In genomic region chr3:32238027-32238815, GRCh38 we compare ENCODE assay signal across 1 cellular context.
A peak's percentile ranks its signal among the peaks of the same experiment; 100 is the strongest.
TF ChIP-seq lines count a peak whose summit lies in the region.

TSS of gene CMTM8 (plus strand) at chr3:32238680. CDS start at chr3:32238973, 293 bp downstream.

TF ChIP-seq in HepG2, 621 proteins besides CTCF, POLR2A, EP300 and RAD21 (continued from another document and continues in another):
- TF ChIP-seq, protein P1, sequence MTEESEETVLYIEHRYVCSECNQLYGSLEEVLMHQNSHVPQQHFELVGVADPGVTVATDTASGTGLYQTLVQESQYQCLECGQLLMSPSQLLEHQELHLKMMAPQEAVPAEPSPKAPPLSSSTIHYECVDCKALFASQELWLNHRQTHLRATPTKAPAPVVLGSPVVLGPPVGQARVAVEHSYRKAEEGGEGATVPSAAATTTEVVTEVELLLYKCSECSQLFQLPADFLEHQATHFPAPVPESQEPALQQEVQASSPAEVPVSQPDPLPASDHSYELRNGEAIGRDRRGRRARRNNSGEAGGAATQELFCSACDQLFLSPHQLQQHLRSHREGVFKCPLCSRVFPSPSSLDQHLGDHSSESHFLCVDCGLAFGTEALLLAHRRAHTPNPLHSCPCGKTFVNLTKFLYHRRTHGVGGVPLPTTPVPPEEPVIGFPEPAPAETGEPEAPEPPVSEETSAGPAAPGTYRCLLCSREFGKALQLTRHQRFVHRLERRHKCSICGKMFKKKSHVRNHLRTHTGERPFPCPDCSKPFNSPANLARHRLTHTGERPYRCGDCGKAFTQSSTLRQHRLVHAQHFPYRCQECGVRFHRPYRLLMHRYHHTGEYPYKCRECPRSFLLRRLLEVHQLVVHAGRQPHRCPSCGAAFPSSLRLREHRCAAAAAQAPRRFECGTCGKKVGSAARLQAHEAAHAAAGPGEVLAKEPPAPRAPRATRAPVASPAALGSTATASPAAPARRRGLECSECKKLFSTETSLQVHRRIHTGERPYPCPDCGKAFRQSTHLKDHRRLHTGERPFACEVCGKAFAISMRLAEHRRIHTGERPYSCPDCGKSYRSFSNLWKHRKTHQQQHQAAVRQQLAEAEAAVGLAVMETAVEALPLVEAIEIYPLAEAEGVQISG (CRISPR knock-in tag; IDR thresholded peaks at IDR 0.05), result peak; percentile 58
- TF ChIP-seq AGO1 (IDR thresholded peaks at IDR 0.05; ENCODE audit: low read depth, low read length, poor library complexity, severe bottlenecking) (peak; percentile 26), ARID2 (CRISPR knock-in tag; IDR thresholded peaks at IDR 0.05; ENCODE audit: borderline replicate concordance) (0 out of 2 replicates have a peak, but pooled peaks have one; percentile 36), YY1 (IDR thresholded peaks at IDR 0.05; ENCODE audit: insufficient read depth, insufficient replicate concordance, low read depth, low read length) (no peak), ZNF468 (CRISPR knock-in tag; IDR thresholded peaks at IDR 0.05) (no peak), MAFF (IDR thresholded peaks at IDR 0.05; ENCODE audit: low read depth, low read length) (no peak), ZNF143 (CRISPR knock-in tag; IDR thresholded peaks at IDR 0.05) (peak; percentile 16; the same call in 1 of the 2 replicates), ZNF292 (CRISPR knock-in tag; IDR thresholded peaks at IDR 0.05; ENCODE audit: borderline replicate concordance, low read depth) (peak; percentile 87; the same call in 1 of the 2 replicates), SOX6 (IDR thresholded peaks at IDR 0.05) (no peak), SOX6 (CRISPR knock-in tag; IDR thresholded peaks at IDR 0.05) (peak; percentile 85), ZNF512 (CRISPR knock-in tag; IDR thresholded peaks at IDR 0.05) (0 out of 2 replicates have a peak, but pooled peaks have one; percentile 47), ZNF337 (CRISPR knock-in tag; IDR thresholded peaks at IDR 0.05; ENCODE audit: borderline replicate concordance, low read depth) (no peak), RNF2 (conservative IDR thresholded peaks at IDR 0.05; ENCODE audit: low read depth) (peak; percentile 74; the same call in 1 of the 2 replicates), ATF6 (CRISPR knock-in tag; conservative IDR thresholded peaks at IDR 0.05) (no peak), NR2F1 (CRISPR knock-in tag; IDR thresholded peaks at IDR 0.05) (peak; percentile 63 to 82), MED13 (CRISPR knock-in tag; IDR thresholded peaks at IDR 0.05) (peak; percentile 53; the same call in 1 of the 2 replicates), TOPORS (CRISPR knock-in tag; IDR thresholded peaks at IDR 0.05) (peak; percentile 33; the same call in 1 of the 2 replicates), ZBTB38 (CRISPR knock-in tag; IDR thresholded peaks at IDR 0.05) (peak; percentile 63; the same call in 1 of the 2 replicates), ZNF672 (CRISPR knock-in tag; IDR thresholded peaks at IDR 0.05) (no peak), STAT6 (CRISPR knock-in tag; IDR thresholded peaks at IDR 0.05; ENCODE audit: borderline replicate concordance) (peak; percentile 33; the same call in 1 of the 2 replicates), THAP9 (CRISPR knock-in tag; IDR thresholded peaks at IDR 0.05; ENCODE audit: borderline replicate concordance) (peak; percentile 75; the same call in 1 of the 2 replicates), DNMT3B (CRISPR knock-in tag; conservative IDR thresholded peaks at IDR 0.05) (no peak), NONO (IDR thresholded peaks at IDR 0.05) (no peak), NONO (CRISPR knock-in tag; conservative IDR thresholded peaks at IDR 0.05) (0 out of 2 replicates have a peak, but pooled peaks have one; percentile 10), ZBTB1 (CRISPR knock-in tag; IDR thresholded peaks at IDR 0.05; ENCODE audit: borderline replicate concordance) (no peak), KLF9 (CRISPR knock-in tag; IDR thresholded peaks at IDR 0.05; ENCODE audit: low read depth) (no peak), ZNF775 (CRISPR knock-in tag; IDR thresholded peaks at IDR 0.05; ENCODE audit: borderline replicate concordance) (no peak)
- TF ChIP-seq, protein P2, sequence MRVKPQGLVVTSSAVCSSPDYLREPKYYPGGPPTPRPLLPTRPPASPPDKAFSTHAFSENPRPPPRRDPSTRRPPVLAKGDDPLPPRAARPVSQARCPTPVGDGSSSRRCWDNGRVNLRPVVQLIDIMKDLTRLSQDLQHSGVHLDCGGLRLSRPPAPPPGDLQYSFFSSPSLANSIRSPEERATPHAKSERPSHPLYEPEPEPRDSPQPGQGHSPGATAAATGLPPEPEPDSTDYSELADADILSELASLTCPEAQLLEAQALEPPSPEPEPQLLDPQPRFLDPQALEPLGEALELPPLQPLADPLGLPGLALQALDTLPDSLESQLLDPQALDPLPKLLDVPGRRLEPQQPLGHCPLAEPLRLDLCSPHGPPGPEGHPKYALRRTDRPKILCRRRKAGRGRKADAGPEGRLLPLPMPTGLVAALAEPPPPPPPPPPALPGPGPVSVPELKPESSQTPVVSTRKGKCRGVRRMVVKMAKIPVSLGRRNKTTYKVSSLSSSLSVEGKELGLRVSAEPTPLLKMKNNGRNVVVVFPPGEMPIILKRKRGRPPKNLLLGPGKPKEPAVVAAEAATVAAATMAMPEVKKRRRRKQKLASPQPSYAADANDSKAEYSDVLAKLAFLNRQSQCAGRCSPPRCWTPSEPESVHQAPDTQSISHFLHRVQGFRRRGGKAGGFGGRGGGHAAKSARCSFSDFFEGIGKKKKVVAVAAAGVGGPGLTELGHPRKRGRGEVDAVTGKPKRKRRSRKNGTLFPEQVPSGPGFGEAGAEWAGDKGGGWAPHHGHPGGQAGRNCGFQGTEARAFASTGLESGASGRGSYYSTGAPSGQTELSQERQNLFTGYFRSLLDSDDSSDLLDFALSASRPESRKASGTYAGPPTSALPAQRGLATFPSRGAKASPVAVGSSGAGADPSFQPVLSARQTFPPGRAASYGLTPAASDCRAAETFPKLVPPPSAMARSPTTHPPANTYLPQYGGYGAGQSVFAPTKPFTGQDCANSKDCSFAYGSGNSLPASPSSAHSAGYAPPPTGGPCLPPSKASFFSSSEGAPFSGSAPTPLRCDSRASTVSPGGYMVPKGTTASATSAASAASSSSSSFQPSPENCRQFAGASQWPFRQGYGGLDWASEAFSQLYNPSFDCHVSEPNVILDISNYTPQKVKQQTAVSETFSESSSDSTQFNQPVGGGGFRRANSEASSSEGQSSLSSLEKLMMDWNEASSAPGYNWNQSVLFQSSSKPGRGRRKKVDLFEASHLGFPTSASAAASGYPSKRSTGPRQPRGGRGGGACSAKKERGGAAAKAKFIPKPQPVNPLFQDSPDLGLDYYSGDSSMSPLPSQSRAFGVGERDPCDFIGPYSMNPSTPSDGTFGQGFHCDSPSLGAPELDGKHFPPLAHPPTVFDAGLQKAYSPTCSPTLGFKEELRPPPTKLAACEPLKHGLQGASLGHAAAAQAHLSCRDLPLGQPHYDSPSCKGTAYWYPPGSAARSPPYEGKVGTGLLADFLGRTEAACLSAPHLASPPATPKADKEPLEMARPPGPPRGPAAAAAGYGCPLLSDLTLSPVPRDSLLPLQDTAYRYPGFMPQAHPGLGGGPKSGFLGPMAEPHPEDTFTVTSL (CRISPR knock-in tag; IDR thresholded peaks at IDR 0.05; ENCODE audit: borderline replicate concordance), result peak; percentile 74; the same call in 1 of the 2 replicates
- TF ChIP-seq, protein P3, sequence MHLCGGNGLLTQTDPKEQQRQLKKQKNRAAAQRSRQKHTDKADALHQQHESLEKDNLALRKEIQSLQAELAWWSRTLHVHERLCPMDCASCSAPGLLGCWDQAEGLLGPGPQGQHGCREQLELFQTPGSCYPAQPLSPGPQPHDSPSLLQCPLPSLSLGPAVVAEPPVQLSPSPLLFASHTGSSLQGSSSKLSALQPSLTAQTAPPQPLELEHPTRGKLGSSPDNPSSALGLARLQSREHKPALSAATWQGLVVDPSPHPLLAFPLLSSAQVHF (CRISPR knock-in tag; IDR thresholded peaks at IDR 0.05), result no peak
- TF ChIP-seq, protein P4, sequence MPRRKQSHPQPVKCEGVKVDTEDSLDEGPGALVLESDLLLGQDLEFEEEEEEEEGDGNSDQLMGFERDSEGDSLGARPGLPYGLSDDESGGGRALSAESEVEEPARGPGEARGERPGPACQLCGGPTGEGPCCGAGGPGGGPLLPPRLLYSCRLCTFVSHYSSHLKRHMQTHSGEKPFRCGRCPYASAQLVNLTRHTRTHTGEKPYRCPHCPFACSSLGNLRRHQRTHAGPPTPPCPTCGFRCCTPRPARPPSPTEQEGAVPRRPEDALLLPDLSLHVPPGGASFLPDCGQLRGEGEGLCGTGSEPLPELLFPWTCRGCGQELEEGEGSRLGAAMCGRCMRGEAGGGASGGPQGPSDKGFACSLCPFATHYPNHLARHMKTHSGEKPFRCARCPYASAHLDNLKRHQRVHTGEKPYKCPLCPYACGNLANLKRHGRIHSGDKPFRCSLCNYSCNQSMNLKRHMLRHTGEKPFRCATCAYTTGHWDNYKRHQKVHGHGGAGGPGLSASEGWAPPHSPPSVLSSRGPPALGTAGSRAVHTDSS (CRISPR knock-in tag; conservative IDR thresholded peaks at IDR 0.05), result no peak
- TF ChIP-seq, protein P5, sequence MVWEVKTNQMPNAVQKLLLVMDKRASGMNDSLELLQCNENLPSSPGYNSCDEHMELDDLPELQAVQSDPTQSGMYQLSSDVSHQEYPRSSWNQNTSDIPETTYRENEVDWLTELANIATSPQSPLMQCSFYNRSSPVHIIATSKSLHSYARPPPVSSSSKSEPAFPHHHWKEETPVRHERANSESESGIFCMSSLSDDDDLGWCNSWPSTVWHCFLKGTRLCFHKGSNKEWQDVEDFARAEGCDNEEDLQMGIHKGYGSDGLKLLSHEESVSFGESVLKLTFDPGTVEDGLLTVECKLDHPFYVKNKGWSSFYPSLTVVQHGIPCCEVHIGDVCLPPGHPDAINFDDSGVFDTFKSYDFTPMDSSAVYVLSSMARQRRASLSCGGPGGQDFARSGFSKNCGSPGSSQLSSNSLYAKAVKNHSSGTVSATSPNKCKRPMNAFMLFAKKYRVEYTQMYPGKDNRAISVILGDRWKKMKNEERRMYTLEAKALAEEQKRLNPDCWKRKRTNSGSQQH (CRISPR knock-in tag; IDR thresholded peaks at IDR 0.05; ENCODE audit: low read depth), result 0 out of 2 replicates have a peak, but pooled peaks have one; percentile 60
- TF ChIP-seq, protein P6, sequence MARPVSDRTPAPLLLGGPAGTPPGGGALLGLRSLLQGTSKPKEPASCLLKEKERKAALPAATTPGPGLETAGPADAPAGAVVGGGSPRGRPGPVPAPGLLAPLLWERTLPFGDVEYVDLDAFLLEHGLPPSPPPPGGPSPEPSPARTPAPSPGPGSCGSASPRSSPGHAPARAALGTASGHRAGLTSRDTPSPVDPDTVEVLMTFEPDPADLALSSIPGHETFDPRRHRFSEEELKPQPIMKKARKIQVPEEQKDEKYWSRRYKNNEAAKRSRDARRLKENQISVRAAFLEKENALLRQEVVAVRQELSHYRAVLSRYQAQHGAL (CRISPR knock-in tag; IDR thresholded peaks at IDR 0.05; ENCODE audit: not compliant biosample characterization), result no peak
